14 cellular contexts compared by ENCODE assay signal in genomic region chr16:49924078-49924477, GRCh38.
DNase-seq lines count a peak whose midpoint lies in the region; ATAC-seq and TF ChIP-seq lines count a peak whose summit lies in the region.
"Had no signal": no experiment of that assay in that cellular context is flagged by ENCODE, and none has a peak within 500 bp of the region (broad histone marks: within the 10 kb centered on the region; RNA-seq: fewer than 3 reads in every experiment).

No MANE protein-coding gene starts in this region.

- no peak overlapping the region for H3K14ac ChIP-seq in IMR-90 (replicated peaks; ENCODE audit: low read depth, low read length)

- no peaks in the 10 kb centered on the region for H3K36me3 Mint-ChIP-seq in activated T-cell treated with anti-CD3 and anti-CD28 coated beads, Interleukin-2, amount 50 U/mL, for 72 hours (ENCODE audit: insufficient read depth in 2 of 2)

- ATAC-seq in IMR-90 (ENCODE audit: low read depth) (no peak), SK-N-SH treated with all-trans-retinoic acid at 6 μM for 48 hours (peak; percentile 47)
- ATAC-seq in stimulated activated naive CD8-positive, alpha-beta T cell treated with anti-CD3 and anti-CD28 coated beads, Interleukin-15, Interleukin-2, amounts not matched to agents 100 U/mL and 50 U/mL, for 24 hours = no peak
- ATAC-seq in activated T-cell treated with anti-CD3 and anti-CD28 coated beads, Interleukin-2, amount 50 U/mL, for 72 hours (replicated peaks in 1 of 2) = no peak
- ATAC-seq: gastrocnemius medialis, Right ventricle myocardium inferior had no signal

- no peaks in the 10 kb centered on the region for H3K4me1 ChIP-seq in IMR-90 (ENCODE audit: control insufficient read depth, insufficient read depth, low read length)
- H3K4me1 ChIP-seq: gastrocnemius medialis, stomach had no signal

- no peak for TF ChIP-seq CTCF in IMR-90 (conservative IDR thresholded peaks at IDR 0.05; ENCODE audit: low read depth, low read length)

- H3K27me3 ChIP-seq in IMR-90 (ENCODE audit: control insufficient read depth, insufficient read depth, low read length) = no peaks in the 10 kb centered on the region
- H3K27me3 ChIP-seq: gastrocnemius medialis had no signal

- H3K9me1 ChIP-seq in IMR-90 (ENCODE audit: insufficient read depth, low read length) = no peaks in the 10 kb centered on the region; the same call in 1 of the 2 replicates

- H2BK5ac ChIP-seq in IMR-90 (ENCODE audit: low read depth, low read length, poor library complexity, severe bottlenecking) = no peak overlapping the region

- 73% methylated on average over 3 of the region's 7 CpGs; no CpG with 5 or more reads in 1 of the 2 experiments for WGBS in IMR-90 (ENCODE audit: extremely low coverage in 2 of 2, insufficient read length in 1 of 2), 2 experiments

- no peak overlapping the region for H2AK5ac ChIP-seq in IMR-90 (ENCODE audit: low read depth, low read length)

- no peaks in the 10 kb centered on the region for H3K9me3 ChIP-seq in IMR-90 (ENCODE audit: control insufficient read depth, insufficient read depth, low read length)
- H3K9me3 ChIP-seq: gastrocnemius medialis, stomach had no signal

- H4K91ac ChIP-seq in IMR-90 (ENCODE audit: insufficient read depth, low read depth, low read length) = no peak overlapping the region

- no peak overlapping the region for H3K23ac ChIP-seq in IMR-90 (ENCODE audit: low read depth, low read length)

- intact Hi-C loops in IMR-90 (cut with micrococcal nuclease) = loop anchor here (5.0 kb wide), 1 partner anchor 432 kb away; no protein-coding TSS in a partner anchor

- H2BK120ac ChIP-seq in IMR-90 (ENCODE audit: low read depth, low read length) = no peak overlapping the region

- H2BK15ac ChIP-seq in IMR-90 (ENCODE audit: low read depth, low read length) = no peak overlapping the region

- H3K27ac ChIP-seq in IMR-90 (ENCODE audit: insufficient read depth, low read length) = no peak overlapping the region
- H3K27ac ChIP-seq: gastrocnemius medialis, stomach had no signal

- no peak overlapping the region for H3K4me3 Mint-ChIP-seq in activated T-cell treated with anti-CD3 and anti-CD28 coated beads, Interleukin-2, amount 50 U/mL, for 72 hours
- H3K4me3 Mint-ChIP-seq: CD4-positive, alpha-beta T cell had no signal

- no peak overlapping the region for H3K4ac ChIP-seq in IMR-90 (ENCODE audit: low read depth, low read length)

- no peak overlapping the region for H2AK9ac ChIP-seq in IMR-90 (replicated peaks; ENCODE audit: low read depth, low read length, poor library complexity)

- POLR2A ChIA-PET in IMR-90 (lab: Charles Lee; ENCODE audit: unreplicated experiment) = no interaction called here

- H3K27ac Mint-ChIP-seq in activated T-cell treated with anti-CD3 and anti-CD28 coated beads, Interleukin-2, amount 50 U/mL, for 72 hours = no peak overlapping the region
- H3K27ac Mint-ChIP-seq: CD4-positive, alpha-beta T cell had no signal

- no peaks in the 10 kb centered on the region for H4K20me1 ChIP-seq in IMR-90 (ENCODE audit: insufficient read depth, low read length)

- no peak for TF ChIP-seq RAD21 in IMR-90 (IDR thresholded peaks at IDR 0.05; ENCODE audit: low read length)

- dilution Hi-C loops in IMR-90 (cut with HindIII; ENCODE audit: low sequenced_read_pairs, unreplicated experiment) = no loop called here

- no peak overlapping the region for H3K56ac ChIP-seq in IMR-90 (ENCODE audit: extremely low read depth, insufficient read depth, low read length)

- no peak for TF ChIP-seq POLR2A in IMR-90 (IDR thresholded peaks at IDR 0.05; ENCODE audit: low read depth, low read length)

- no peaks in the 10 kb centered on the region for H3K9me3 Mint-ChIP-seq in activated T-cell treated with anti-CD3 and anti-CD28 coated beads, Interleukin-2, amount 50 U/mL, for 72 hours
- H3K9me3 Mint-ChIP-seq: CD4-positive, alpha-beta T cell had no signal

- H3K9ac ChIP-seq in IMR-90 (ENCODE audit: low read depth, low read length) = no peak overlapping the region

- H4K5ac ChIP-seq in IMR-90 (ENCODE audit: low read depth, low read length) = no peak overlapping the region

- H3K18ac ChIP-seq in IMR-90 (ENCODE audit: low read depth, low read length) = no peak overlapping the region

- no peaks in the 10 kb centered on the region for H3K4me1 Mint-ChIP-seq in activated T-cell treated with anti-CD3 and anti-CD28 coated beads, Interleukin-2, amount 50 U/mL, for 72 hours (ENCODE audit: low read depth)

- no peak overlapping the region for H3K4me3 ChIP-seq in IMR-90 (ENCODE audit: insufficient read depth, low read depth, low read length)
- H3K4me3 ChIP-seq: gastrocnemius medialis, stomach had no signal

- DNase-seq in EL = peak; percentile 24
- DNase-seq in IMR-90 = no peak
- peak; percentile 46 for DNase-seq in iPS-NIHi7 (ENCODE audit: extremely low spot score)
- no peak for DNase-seq in stimulated activated naive CD8-positive, alpha-beta T cell treated with anti-CD3 and anti-CD28 coated beads, Interleukin-15, Interleukin-2, amounts not matched to agents 100 U/mL and 50 U/mL, for 24 hours
- DNase-seq in activated T-cell treated with anti-CD3 and anti-CD28 coated beads, Interleukin-2, amount 50 U/mL, for 72 hours = no peak
- no peak for DNase-seq in activated CD4-positive, CD25-positive, alpha-beta regulatory T cell (lab: John Stamatoyannopoulos, UW)
- DNase-seq: activated naive CD4-positive, alpha-beta T cell treated with anti-CD3 and anti-CD28 coated beads, Interleukin-2, amount 50 U/mL, for 16 hours; CD4-positive, alpha-beta T cell; gastrocnemius medialis; NCI-H1436; NCI-H446; stomach had no signal

- peak overlapping the region; percentile 54 for H2AFZ ChIP-seq in IMR-90 (replicated peaks; ENCODE audit: low read length, poor library complexity)

- no peaks in the 10 kb centered on the region for H3K36me3 ChIP-seq in IMR-90 (ENCODE audit: control insufficient read depth, insufficient read depth, low read length)
- H3K36me3 ChIP-seq: gastrocnemius medialis, stomach had no signal

- BruUV-seq in IMR-90 (replicated peaks; lab: Mats Ljungman, UMichigan) = no TSS peak

- no peaks in the 10 kb centered on the region for H3K79me1 ChIP-seq in IMR-90 (ENCODE audit: low read depth in 1 of 2, low read length in 2 of 2)

- no peak overlapping the region for H4K8ac ChIP-seq in IMR-90 (ENCODE audit: low read depth in 2 of 2, low read length in 2 of 2)

- H2BK20ac ChIP-seq in IMR-90 (ENCODE audit: low read depth, low read length) = no peak overlapping the region

- peaks cover 5% of the 10 kb centered on the region for H3K27me3 Mint-ChIP-seq in activated T-cell treated with anti-CD3 and anti-CD28 coated beads, Interleukin-2, amount 50 U/mL, for 72 hours (ENCODE audit: low read depth)

- no peak overlapping the region for H3K4me2 ChIP-seq in IMR-90 (ENCODE audit: low read depth, low read length)

- in situ Hi-C loops in IMR-90 (cut with MboI; ENCODE audit: low sequenced_read_pairs) = no loop called here

- CTCF ChIA-PET in IMR-90 (lab: Yijun Ruan, JAX) = interaction anchor here (0.9 kb wide), 1 partner anchor 516 kb away, joined by 3 read pairs; no protein-coding TSS in a partner anchor

TF ChIP-seq in IMR-90, 13 proteins besides CTCF, POLR2A, EP300 and RAD21:
- TF ChIP-seq MXI1 (IDR thresholded peaks at IDR 0.05; ENCODE audit: borderline replicate concordance, low read depth, low read length) (no peak), USF2 (IDR thresholded peaks at IDR 0.05; ENCODE audit: low read depth, low read length) (peak; percentile 73), CEBPB (IDR thresholded peaks at IDR 0.05; ENCODE audit: low read depth, low read length) (no peak)

TF ChIP-seq in SK-N-SH treated with all-trans-retinoic acid at 6 μM for 48 hours, 23 proteins besides CTCF, POLR2A, EP300 and RAD21:
- no peak for TF ChIP-seq GLIS3 (CRISPR knock-in tag; IDR thresholded peaks at IDR 0.05)
- TF ChIP-seq TCF4 (CRISPR knock-in tag; IDR thresholded peaks at IDR 0.05; ENCODE audit: borderline replicate concordance) = no peak
- TF ChIP-seq BACH2 (CRISPR knock-in tag; IDR thresholded peaks at IDR 0.05; ENCODE audit: borderline replicate concordance) = no peak
- TF ChIP-seq ZNF8 (CRISPR knock-in tag; IDR thresholded peaks at IDR 0.05) = no peak
- no peak for TF ChIP-seq RARB (CRISPR knock-in tag; IDR thresholded peaks at IDR 0.05)
- TF ChIP-seq SNAI2 (CRISPR knock-in tag; IDR thresholded peaks at IDR 0.05) = no peak
- no peak for TF ChIP-seq ESRRG (CRISPR knock-in tag; IDR thresholded peaks at IDR 0.05)
- no peak for TF ChIP-seq CSDC2 (CRISPR knock-in tag; IDR thresholded peaks at IDR 0.05)
- TF ChIP-seq PATZ1 (CRISPR knock-in tag; IDR thresholded peaks at IDR 0.05; ENCODE audit: borderline replicate concordance) = no peak

Comparison
In these comparisons a context has a peak if more than half of its experiments do, and no peak if none do; other contexts are left out.
1. DNase-seq: peak in EL (single experiment) and iPS-NIHi7 (single experiment); none in IMR-90 (single experiment), stimulated activated naive CD8-positive, alpha-beta T cell treated with anti-CD3 and anti-CD28 coated beads, Interleukin-15, Interleukin-2, amounts not matched to agents 100 U/mL and 50 U/mL, for 24 hours (single experiment), activated T-cell treated with anti-CD3 and anti-CD28 coated beads, Interleukin-2, amount 50 U/mL, for 72 hours (0 of 2) and activated CD4-positive, CD25-positive, alpha-beta regulatory T cell (0 of 4).